In the genomic region with DNA sequence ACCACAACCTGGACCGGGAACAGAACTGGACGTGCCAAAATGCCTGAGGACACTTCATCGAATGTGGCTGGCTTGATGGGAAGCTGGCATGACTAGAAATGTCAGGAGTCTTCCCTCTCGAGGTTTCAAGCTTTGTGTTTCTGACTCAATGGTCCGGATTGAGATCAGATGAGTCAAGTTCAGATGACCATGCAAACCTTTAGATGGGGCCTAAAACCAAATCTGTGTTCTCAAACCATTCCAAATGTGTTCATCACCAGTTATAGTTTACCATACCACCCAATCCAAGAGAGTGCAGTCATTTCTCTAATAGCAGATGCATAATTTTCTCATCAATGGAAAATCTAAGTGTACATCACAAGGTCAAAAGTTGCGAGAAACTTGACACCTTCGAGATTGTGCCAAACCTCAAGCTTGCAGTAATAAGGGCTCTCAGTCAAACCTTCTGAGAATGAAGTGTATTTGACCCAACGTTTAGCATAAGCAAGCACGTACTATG, we compare ENCODE assay signal across 16 cellular contexts.
A peak's percentile ranks its signal among the peaks of the same experiment; 100 is the strongest.
DNase-seq lines count a peak whose midpoint lies in the region; ATAC-seq and TF ChIP-seq lines count a peak whose summit lies in the region.
"Had no signal": no experiment of that assay in that cellular context is flagged by ENCODE, and none has a peak within 500 bp of the region (broad histone marks: within the 10 kb centered on the region; RNA-seq: fewer than 3 reads in every experiment).

No MANE protein-coding gene starts in this region.

- peak overlapping the region; percentile 62 for H3K27ac Mint-ChIP-seq in central memory CD8-positive, alpha-beta T cell (ENCODE audit: low read depth)
- peak overlapping the region; percentile 71 to 79 for H3K27ac Mint-ChIP-seq in natural killer cell
- H3K27ac Mint-ChIP-seq: dendritic cell treated with granulocyte-macrophage colony-stimulating factor and Interleukin-4, amounts not matched to agents 40 ng/mL and 50 ng/mL, for 4 days had no signal

- H3K36me3 Mint-ChIP-seq in central memory CD8-positive, alpha-beta T cell (ENCODE audit: insufficient read depth) = no peaks in the 10 kb centered on the region
- H3K36me3 Mint-ChIP-seq in natural killer cell = no peaks in the 10 kb centered on the region

- H3K4me3 Mint-ChIP-seq in central memory CD8-positive, alpha-beta T cell = peak overlapping the region; percentile 53
- H3K4me3 Mint-ChIP-seq in natural killer cell = peak overlapping the region; percentile 76
- H3K4me3 Mint-ChIP-seq: dendritic cell treated with granulocyte-macrophage colony-stimulating factor and Interleukin-4, amounts not matched to agents 40 ng/mL and 50 ng/mL, for 4 days had no signal

- H3K27me3 Mint-ChIP-seq in central memory CD8-positive, alpha-beta T cell = no peaks in the 10 kb centered on the region
- H3K27me3 Mint-ChIP-seq in natural killer cell (ENCODE audit: low read depth in 2 of 2) = no peaks in the 10 kb centered on the region

- no peaks in the 10 kb centered on the region for H3K9me3 Mint-ChIP-seq in central memory CD8-positive, alpha-beta T cell
- H3K9me3 Mint-ChIP-seq in natural killer cell = no peaks in the 10 kb centered on the region
- H3K9me3 Mint-ChIP-seq: dendritic cell treated with granulocyte-macrophage colony-stimulating factor and Interleukin-4, amounts not matched to agents 40 ng/mL and 50 ng/mL, for 4 days had no signal

- ATAC-seq in central memory CD8-positive, alpha-beta T cell (replicated peaks; ENCODE audit: extremely low read depth, poor library complexity, severe bottlenecking) = no peak
- ATAC-seq in natural killer cell = peak; percentile 81 to 94 (median 89)

- DNase-seq in AG08396 (ENCODE audit: low spot score) = peak; percentile 53
- peak; percentile 97 for DNase-seq in HCEC 1CT
- DNase-seq in central memory CD8-positive, alpha-beta T cell (ENCODE audit: low spot score in 2 of 2) = no peak
- no peak for DNase-seq in natural killer cell
- DNase-seq in NCI-H2029 (lab: John Stamatoyannopoulos, UW) = no peak
- no peak for DNase-seq in cerebellum (ENCODE audit: low spot score)
- no peak for DNase-seq in GM20000 (ENCODE audit: low spot score)
- no peak for DNase-seq in activated CD4-positive, alpha-beta T cell treated with anti-CD3 and anti-CD28 coated beads for 1 hour
- DNase-seq: activated CD4-positive, CD25-positive, alpha-beta regulatory T cell treated with anti-CD3 and anti-CD28 coated beads, Interleukin-2, amount 50 U/mL, for 72 hours; activated T-cell treated with anti-CD3 and anti-CD28 coated beads, Interleukin-2, amount 50 U/mL, for 1 hour; adrenal gland; NCI-H2081; NCI-H774; small intestine; T-helper 1 cell had no signal

- TF ChIP-seq CTCF in natural killer cell (IDR thresholded peaks at IDR 0.05) (no peak), GM20000 (IDR thresholded peaks at IDR 0.05; ENCODE audit: extremely low read depth, missing control alignments) (no peak)

- peaks cover 47% of the 10 kb centered on the region for H3K4me1 Mint-ChIP-seq in central memory CD8-positive, alpha-beta T cell
- H3K4me1 Mint-ChIP-seq in natural killer cell = peaks cover 54 to 63% of the 10 kb centered on the region in 2 donors

- intact Hi-C loops in natural killer cell (cut with micrococcal nuclease) = loop anchor here (2.0 kb wide), 1 partner anchor 15 kb away; no protein-coding TSS in a partner anchor

Comparison
In these comparisons a context has a peak if more than half of its experiments do, and no peak if none do; other contexts are left out.
1. DNase-seq: peak in AG08396 (single experiment) and HCEC 1CT (single experiment); none in central memory CD8-positive, alpha-beta T cell (0 of 2), natural killer cell (single experiment), NCI-H2029 (single experiment), cerebellum (single experiment), GM20000 (single experiment) and activated CD4-positive, alpha-beta T cell treated with anti-CD3 and anti-CD28 coated beads for 1 hour (single experiment).